1 cellular context compared by ENCODE assay signal in the genomic region with DNA sequence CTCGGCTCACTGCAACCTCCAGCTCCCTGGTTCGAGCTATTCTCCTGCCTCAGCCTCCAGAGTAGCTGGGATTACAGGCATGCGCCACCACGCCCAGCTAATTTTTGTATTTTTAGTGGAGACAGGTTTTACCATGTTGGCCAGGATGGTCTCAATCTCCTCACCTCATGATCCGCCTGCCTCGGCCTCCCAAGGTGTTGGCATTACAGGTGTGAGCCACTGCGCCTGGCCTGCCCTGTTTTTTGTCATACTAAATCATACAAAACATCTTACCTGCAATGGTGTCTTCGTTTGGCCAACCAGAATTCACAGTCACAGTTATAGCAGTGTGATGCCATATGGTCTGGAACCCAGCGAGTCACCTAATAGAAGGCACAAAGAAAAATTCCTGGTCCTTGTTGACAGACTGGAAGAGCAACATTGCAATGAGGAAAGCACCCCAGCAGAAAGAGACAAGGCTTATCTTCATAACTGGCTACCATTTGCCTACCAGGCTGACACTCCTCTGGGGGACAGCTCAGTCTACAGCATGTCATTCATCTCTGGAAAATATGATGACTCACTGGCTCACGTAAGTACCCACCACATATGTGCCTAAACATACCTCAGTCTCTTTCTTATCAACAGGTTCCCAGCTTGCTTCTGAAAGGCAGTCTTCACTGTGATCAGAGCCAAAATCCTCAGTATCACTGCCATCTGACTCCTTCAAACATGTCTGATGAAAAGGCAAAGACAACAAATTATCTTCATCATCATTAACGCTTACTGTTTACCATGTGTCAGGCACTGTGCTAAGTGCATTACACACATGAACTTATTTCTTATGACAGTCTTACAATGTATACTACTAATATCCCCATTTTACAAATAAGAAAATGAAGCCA.
TF ChIP-seq lines count a peak whose summit lies in the region.

No MANE protein-coding gene starts in this region.

TF ChIP-seq in K562, 482 proteins besides CTCF, POLR2A, EP300 and RAD21 (continued from another document and continues in another):
- TF ChIP-seq, protein P1, sequence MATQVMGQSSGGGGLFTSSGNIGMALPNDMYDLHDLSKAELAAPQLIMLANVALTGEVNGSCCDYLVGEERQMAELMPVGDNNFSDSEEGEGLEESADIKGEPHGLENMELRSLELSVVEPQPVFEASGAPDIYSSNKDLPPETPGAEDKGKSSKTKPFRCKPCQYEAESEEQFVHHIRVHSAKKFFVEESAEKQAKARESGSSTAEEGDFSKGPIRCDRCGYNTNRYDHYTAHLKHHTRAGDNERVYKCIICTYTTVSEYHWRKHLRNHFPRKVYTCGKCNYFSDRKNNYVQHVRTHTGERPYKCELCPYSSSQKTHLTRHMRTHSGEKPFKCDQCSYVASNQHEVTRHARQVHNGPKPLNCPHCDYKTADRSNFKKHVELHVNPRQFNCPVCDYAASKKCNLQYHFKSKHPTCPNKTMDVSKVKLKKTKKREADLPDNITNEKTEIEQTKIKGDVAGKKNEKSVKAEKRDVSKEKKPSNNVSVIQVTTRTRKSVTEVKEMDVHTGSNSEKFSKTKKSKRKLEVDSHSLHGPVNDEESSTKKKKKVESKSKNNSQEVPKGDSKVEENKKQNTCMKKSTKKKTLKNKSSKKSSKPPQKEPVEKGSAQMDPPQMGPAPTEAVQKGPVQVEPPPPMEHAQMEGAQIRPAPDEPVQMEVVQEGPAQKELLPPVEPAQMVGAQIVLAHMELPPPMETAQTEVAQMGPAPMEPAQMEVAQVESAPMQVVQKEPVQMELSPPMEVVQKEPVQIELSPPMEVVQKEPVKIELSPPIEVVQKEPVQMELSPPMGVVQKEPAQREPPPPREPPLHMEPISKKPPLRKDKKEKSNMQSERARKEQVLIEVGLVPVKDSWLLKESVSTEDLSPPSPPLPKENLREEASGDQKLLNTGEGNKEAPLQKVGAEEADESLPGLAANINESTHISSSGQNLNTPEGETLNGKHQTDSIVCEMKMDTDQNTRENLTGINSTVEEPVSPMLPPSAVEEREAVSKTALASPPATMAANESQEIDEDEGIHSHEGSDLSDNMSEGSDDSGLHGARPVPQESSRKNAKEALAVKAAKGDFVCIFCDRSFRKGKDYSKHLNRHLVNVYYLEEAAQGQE (CRISPR knock-in tag; IDR thresholded peaks at IDR 0.05; ENCODE audit: low read depth): no peak
- TF ChIP-seq TEAD2 (tag; IDR thresholded peaks at IDR 0.05) (no peak), ZNF785 (CRISPR knock-in tag; IDR thresholded peaks at IDR 0.05) (no peak), CBX5 (IDR thresholded peaks at IDR 0.05; ENCODE audit: borderline replicate concordance, low read depth) (no peak), ZNF583 (CRISPR knock-in tag; IDR thresholded peaks at IDR 0.05) (no peak), SAFB2 (IDR thresholded peaks at IDR 0.05; ENCODE audit: borderline replicate concordance, low read depth, low read length, severe bottlenecking) (no peak), ZNF830 (CRISPR knock-in tag; IDR thresholded peaks at IDR 0.05) (no peak), MYBL2 (IDR thresholded peaks at IDR 0.05; ENCODE audit: low read depth) (no peak), MYBL2 (CRISPR knock-in tag; IDR thresholded peaks at IDR 0.05; ENCODE audit: borderline replicate concordance) (no peak), RBM34 (IDR thresholded peaks at IDR 0.05; ENCODE audit: borderline replicate concordance, insufficient read depth, low read length) (no peak), SRSF3 (IDR thresholded peaks at IDR 0.05; ENCODE audit: insufficient read depth, low read length) (no peak), MEIS2 (IDR thresholded peaks at IDR 0.05; ENCODE audit: partially characterized antibody) (peak; percentile 98), BMI1 (IDR thresholded peaks at IDR 0.05; ENCODE audit: low read length) (no peak), RNF2 (IDR thresholded peaks at IDR 0.05) (peak; percentile 73; the same call in 1 of the 2 replicates), GATA2 (CRISPR knock-in tag; IDR thresholded peaks at IDR 0.05) (peak; percentile 96), SMARCB1 (IDR thresholded peaks at IDR 0.05; ENCODE audit: insufficient read length, low read depth) (no peak), NRF1 (conservative IDR thresholded peaks at IDR 0.05 in 1 of 2, IDR thresholded peaks at IDR 0.05 in 1 of 2) (peak in 1 of 2 experiments; percentile 36; a peak in 2 of 4 replicates), NFYB (IDR thresholded peaks at IDR 0.05; ENCODE audit: extremely low read depth, insufficient read length) (no peak), MAFG (tag; conservative IDR thresholded peaks at IDR 0.05) (peak; percentile 99), ZNF324 (CRISPR knock-in tag; IDR thresholded peaks at IDR 0.05) (no peak), ZNF253 (CRISPR knock-in tag; conservative IDR thresholded peaks at IDR 0.05) (no peak), TCF3 (CRISPR knock-in tag; IDR thresholded peaks at IDR 0.05) (peak; percentile 98), RBM15 (IDR thresholded peaks at IDR 0.05; ENCODE audit: insufficient read depth, low read length) (no peak), MECOM (CRISPR knock-in tag; IDR thresholded peaks at IDR 0.05) (peak; percentile 64; the same call in 1 of the 2 replicates), XRCC3 (IDR thresholded peaks at IDR 0.05) (no peak), ZNF384 (IDR thresholded peaks at IDR 0.05; ENCODE audit: low read depth, low read length) (no peak), KHSRP (IDR thresholded peaks at IDR 0.05) (no peak), RFX1 (IDR thresholded peaks at IDR 0.05) (no peak), STAT5A (IDR thresholded peaks at IDR 0.05; ENCODE audit: borderline replicate concordance, low read length) (peak; percentile 91), DIDO1 (tag; IDR thresholded peaks at IDR 0.05; ENCODE audit: low read depth) (no peak), MEF2A (IDR thresholded peaks at IDR 0.05; ENCODE audit: control insufficient read depth, low read depth, low read length) (0 out of 2 replicates have a peak, but pooled peaks have one; percentile 4), TRIM28 (IDR thresholded peaks at IDR 0.05) (no peak), MYC (IDR thresholded peaks at IDR 0.05; ENCODE audit: low read depth, low read length) (peak; percentile 47; the same call in 1 of the 2 replicates), MYC (CRISPR knock-in tag; IDR thresholded peaks at IDR 0.05; ENCODE audit: borderline replicate concordance, low read depth) (no peak), ZNF408 (CRISPR knock-in tag; IDR thresholded peaks at IDR 0.05; ENCODE audit: low read depth) (no peak), ZKSCAN1 (IDR thresholded peaks at IDR 0.05; ENCODE audit: low read depth, low read length) (0 out of 2 replicates have a peak, but pooled peaks have one; percentile 12), ZNF347 (CRISPR knock-in tag; IDR thresholded peaks at IDR 0.05; ENCODE audit: low read depth) (no peak), PHF8 (IDR thresholded peaks at IDR 0.05; ENCODE audit: borderline replicate concordance, low read length) (no peak)
- TF ChIP-seq, protein P2, sequence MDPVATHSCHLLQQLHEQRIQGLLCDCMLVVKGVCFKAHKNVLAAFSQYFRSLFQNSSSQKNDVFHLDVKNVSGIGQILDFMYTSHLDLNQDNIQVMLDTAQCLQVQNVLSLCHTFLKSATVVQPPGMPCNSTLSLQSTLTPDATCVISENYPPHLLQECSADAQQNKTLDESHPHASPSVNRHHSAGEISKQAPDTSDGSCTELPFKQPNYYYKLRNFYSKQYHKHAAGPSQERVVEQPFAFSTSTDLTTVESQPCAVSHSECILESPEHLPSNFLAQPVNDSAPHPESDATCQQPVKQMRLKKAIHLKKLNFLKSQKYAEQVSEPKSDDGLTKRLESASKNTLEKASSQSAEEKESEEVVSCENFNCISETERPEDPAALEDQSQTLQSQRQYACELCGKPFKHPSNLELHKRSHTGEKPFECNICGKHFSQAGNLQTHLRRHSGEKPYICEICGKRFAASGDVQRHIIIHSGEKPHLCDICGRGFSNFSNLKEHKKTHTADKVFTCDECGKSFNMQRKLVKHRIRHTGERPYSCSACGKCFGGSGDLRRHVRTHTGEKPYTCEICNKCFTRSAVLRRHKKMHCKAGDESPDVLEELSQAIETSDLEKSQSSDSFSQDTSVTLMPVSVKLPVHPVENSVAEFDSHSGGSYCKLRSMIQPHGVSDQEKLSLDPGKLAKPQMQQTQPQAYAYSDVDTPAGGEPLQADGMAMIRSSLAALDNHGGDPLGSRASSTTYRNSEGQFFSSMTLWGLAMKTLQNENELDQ (CRISPR knock-in tag; IDR thresholded peaks at IDR 0.05; ENCODE audit: borderline replicate concordance): no peak
- TF ChIP-seq, protein P3, sequence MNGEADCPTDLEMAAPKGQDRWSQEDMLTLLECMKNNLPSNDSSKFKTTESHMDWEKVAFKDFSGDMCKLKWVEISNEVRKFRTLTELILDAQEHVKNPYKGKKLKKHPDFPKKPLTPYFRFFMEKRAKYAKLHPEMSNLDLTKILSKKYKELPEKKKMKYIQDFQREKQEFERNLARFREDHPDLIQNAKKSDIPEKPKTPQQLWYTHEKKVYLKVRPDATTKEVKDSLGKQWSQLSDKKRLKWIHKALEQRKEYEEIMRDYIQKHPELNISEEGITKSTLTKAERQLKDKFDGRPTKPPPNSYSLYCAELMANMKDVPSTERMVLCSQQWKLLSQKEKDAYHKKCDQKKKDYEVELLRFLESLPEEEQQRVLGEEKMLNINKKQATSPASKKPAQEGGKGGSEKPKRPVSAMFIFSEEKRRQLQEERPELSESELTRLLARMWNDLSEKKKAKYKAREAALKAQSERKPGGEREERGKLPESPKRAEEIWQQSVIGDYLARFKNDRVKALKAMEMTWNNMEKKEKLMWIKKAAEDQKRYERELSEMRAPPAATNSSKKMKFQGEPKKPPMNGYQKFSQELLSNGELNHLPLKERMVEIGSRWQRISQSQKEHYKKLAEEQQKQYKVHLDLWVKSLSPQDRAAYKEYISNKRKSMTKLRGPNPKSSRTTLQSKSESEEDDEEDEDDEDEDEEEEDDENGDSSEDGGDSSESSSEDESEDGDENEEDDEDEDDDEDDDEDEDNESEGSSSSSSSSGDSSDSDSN (IDR thresholded peaks at IDR 0.05; ENCODE audit: borderline replicate concordance in 1 of 2, low read depth in 2 of 2, low read length in 2 of 2): no peak
- TF ChIP-seq, protein P4, sequence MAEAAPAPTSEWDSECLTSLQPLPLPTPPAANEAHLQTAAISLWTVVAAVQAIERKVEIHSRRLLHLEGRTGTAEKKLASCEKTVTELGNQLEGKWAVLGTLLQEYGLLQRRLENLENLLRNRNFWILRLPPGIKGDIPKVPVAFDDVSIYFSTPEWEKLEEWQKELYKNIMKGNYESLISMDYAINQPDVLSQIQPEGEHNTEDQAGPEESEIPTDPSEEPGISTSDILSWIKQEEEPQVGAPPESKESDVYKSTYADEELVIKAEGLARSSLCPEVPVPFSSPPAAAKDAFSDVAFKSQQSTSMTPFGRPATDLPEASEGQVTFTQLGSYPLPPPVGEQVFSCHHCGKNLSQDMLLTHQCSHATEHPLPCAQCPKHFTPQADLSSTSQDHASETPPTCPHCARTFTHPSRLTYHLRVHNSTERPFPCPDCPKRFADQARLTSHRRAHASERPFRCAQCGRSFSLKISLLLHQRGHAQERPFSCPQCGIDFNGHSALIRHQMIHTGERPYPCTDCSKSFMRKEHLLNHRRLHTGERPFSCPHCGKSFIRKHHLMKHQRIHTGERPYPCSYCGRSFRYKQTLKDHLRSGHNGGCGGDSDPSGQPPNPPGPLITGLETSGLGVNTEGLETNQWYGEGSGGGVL (CRISPR knock-in tag; IDR thresholded peaks at IDR 0.05): no peak
- TF ChIP-seq, protein P5, sequence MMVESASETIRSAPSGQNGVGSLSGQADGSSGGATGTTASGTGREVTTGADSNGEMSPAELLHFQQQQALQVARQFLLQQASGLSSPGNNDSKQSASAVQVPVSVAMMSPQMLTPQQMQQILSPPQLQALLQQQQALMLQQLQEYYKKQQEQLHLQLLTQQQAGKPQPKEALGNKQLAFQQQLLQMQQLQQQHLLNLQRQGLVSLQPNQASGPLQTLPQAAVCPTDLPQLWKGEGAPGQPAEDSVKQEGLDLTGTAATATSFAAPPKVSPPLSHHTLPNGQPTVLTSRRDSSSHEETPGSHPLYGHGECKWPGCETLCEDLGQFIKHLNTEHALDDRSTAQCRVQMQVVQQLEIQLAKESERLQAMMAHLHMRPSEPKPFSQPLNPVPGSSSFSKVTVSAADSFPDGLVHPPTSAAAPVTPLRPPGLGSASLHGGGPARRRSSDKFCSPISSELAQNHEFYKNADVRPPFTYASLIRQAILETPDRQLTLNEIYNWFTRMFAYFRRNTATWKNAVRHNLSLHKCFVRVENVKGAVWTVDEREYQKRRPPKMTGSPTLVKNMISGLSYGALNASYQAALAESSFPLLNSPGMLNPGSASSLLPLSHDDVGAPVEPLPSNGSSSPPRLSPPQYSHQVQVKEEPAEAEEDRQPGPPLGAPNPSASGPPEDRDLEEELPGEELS (CRISPR knock-in tag; IDR thresholded peaks at IDR 0.05; ENCODE audit: borderline replicate concordance): peak; percentile 30; the same call in 1 of the 2 replicates
- TF ChIP-seq, protein P6, sequence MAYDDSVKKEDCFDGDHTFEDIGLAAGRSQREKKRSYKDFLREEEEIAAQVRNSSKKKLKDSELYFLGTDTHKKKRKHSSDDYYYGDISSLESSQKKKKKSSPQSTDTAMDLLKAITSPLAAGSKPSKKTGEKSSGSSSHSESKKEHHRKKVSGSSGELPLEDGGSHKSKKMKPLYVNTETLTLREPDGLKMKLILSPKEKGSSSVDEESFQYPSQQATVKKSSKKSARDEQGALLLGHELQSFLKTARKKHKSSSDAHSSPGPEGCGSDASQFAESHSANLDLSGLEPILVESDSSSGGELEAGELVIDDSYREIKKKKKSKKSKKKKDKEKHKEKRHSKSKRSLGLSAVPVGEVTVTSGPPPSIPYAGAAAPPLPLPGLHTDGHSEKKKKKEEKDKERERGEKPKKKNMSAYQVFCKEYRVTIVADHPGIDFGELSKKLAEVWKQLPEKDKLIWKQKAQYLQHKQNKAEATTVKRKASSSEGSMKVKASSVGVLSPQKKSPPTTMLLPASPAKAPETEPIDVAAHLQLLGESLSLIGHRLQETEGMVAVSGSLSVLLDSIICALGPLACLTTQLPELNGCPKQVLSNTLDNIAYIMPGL (CRISPR knock-in tag; IDR thresholded peaks at IDR 0.05): no peak
- TF ChIP-seq, protein P7, sequence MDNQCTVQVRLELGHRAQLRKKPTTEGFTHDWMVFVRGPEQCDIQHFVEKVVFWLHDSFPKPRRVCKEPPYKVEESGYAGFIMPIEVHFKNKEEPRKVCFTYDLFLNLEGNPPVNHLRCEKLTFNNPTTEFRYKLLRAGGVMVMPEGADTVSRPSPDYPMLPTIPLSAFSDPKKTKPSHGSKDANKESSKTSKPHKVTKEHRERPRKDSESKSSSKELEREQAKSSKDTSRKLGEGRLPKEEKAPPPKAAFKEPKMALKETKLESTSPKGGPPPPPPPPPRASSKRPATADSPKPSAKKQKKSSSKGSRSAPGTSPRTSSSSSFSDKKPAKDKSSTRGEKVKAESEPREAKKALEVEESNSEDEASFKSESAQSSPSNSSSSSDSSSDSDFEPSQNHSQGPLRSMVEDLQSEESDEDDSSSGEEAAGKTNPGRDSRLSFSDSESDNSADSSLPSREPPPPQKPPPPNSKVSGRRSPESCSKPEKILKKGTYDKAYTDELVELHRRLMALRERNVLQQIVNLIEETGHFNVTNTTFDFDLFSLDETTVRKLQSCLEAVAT (IDR thresholded peaks at IDR 0.05): peak in 1 of 2 experiments; percentile 36; a peak in 1 of 4 replicates
- TF ChIP-seq, protein P8, sequence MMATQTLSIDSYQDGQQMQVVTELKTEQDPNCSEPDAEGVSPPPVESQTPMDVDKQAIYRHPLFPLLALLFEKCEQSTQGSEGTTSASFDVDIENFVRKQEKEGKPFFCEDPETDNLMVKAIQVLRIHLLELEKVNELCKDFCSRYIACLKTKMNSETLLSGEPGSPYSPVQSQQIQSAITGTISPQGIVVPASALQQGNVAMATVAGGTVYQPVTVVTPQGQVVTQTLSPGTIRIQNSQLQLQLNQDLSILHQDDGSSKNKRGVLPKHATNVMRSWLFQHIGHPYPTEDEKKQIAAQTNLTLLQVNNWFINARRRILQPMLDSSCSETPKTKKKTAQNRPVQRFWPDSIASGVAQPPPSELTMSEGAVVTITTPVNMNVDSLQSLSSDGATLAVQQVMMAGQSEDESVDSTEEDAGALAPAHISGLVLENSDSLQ (IDR thresholded peaks at IDR 0.05): peak; percentile 98
